In the genomic region with DNA sequence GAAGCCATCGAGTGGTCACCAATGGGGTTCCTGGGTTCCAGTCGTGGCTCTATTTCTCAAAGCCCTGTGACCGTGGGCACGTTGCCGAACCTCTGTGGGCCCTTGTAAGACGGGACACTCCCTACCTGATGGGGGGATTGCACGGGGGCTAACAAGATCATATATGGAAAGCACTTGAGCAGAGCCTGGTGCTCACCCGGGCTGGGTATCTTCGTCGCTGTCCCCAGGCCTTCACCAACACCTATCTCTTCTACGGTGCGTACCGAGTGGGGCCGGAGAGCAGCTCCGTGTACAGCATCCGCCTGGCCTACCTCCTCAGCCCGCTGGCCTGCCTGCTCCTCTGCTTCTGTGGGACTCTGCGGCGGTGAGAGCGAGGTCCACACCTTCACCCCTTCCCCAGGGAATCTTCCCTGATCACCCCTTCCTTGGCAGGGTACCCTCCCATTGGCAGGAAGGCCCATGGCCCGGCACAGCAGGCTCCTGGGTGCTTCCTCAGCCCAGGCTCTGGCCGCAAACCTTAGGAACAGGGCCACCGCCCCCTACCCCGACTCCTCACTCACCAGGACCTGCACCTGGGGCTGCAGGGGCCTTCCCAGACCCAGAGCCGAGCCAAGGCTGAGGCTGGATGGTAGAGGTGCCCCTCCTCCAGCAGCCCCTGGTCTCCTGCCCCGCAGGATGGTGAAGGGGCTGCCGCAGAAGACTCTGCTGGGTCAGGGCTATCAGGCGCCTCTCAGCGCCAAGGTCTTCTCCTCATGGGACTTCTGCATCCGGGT, we compare ENCODE assay signal across 14 cellular contexts. TPM values are rescaled to one million over a fixed set of nuclear protein-coding genes. Genes with fewer than 3 reads are reported as not detected.
DNase-seq lines count a peak whose midpoint lies in the region; ATAC-seq and TF ChIP-seq lines count a peak whose summit lies in the region.
"Had no signal": no experiment of that assay in that cellular context is flagged by ENCODE, and none has a peak within 500 bp of the region (broad histone marks: within the 10 kb centered on the region; RNA-seq: fewer than 3 reads in every experiment).

No MANE protein-coding gene starts in this region.

- no peaks in the 10 kb centered on the region for H3K27me3 ChIP-seq in ovary
- H3K27me3 ChIP-seq: MG63 had no signal

- no peak for TF ChIP-seq EP300 in ovary (IDR thresholded peaks at IDR 0.05)

- CTCF ChIA-PET in activated naive CD4-positive, alpha-beta T cell treated with anti-CD3 and anti-CD28 coated beads, Interleukin-2, amount 10 ng/mL, durations not matched to agents 7 days and 5 days (lab: Charles Lee), result interaction anchor here (0.6 to 8.0 kb wide), 4 partner anchors 10 to 206 kb away, joined by 4 to 113 read pairs (median 56); a partner anchor contains a TSS

- TF ChIP-seq CTCF in VCaP (conservative IDR thresholded peaks at IDR 0.05) (no peak), ovary (IDR thresholded peaks at IDR 0.05) (no peak)

- H3K9me3 Mint-ChIP-seq in activated naive CD4-positive, alpha-beta T cell treated with anti-CD3 and anti-CD28 coated beads, Interleukin-2, amount 10 ng/mL, durations not matched to agents 7 days and 5 days, result no peaks in the 10 kb centered on the region
- H3K9me3 Mint-ChIP-seq in activated naive CD4-positive, alpha-beta T cell treated with anti-CD3 and anti-CD28 coated beads, Interleukin-2, amount 50 U/mL, for 72 hours, result no peaks in the 10 kb centered on the region
- no peaks in the 10 kb centered on the region for H3K9me3 Mint-ChIP-seq in dendritic cell treated with granulocyte-macrophage colony-stimulating factor and Interleukin-4, amounts not matched to agents 40 ng/mL and 50 ng/mL, for 4 days

- no peak for TF ChIP-seq POLR2A in ovary (IDR thresholded peaks at IDR 0.05)

- intact Hi-C loops in dendritic cell treated with granulocyte-macrophage colony-stimulating factor and Interleukin-4, amounts not matched to agents 40 ng/mL and 50 ng/mL, for 4 days (cut with micrococcal nuclease), result loop anchor here (5.0 kb wide), 1 partner anchor 39 kb away; no protein-coding TSS in a partner anchor
- intact Hi-C loops in ovary (cut with DNase I), result no loop called here

- H3K27ac Mint-ChIP-seq in activated naive CD4-positive, alpha-beta T cell treated with anti-CD3 and anti-CD28 coated beads, Interleukin-2, amount 10 ng/mL, durations not matched to agents 7 days and 5 days, result peak overlapping the region; percentile 85
- H3K27ac Mint-ChIP-seq in activated naive CD4-positive, alpha-beta T cell treated with anti-CD3 and anti-CD28 coated beads, Interleukin-2, amount 50 U/mL, for 72 hours, result no peak overlapping the region
- peak overlapping the region; percentile 80 for H3K27ac Mint-ChIP-seq in dendritic cell treated with granulocyte-macrophage colony-stimulating factor and Interleukin-4, amounts not matched to agents 40 ng/mL and 50 ng/mL, for 4 days

- ATAC-seq in activated naive CD4-positive, alpha-beta T cell treated with anti-CD3 and anti-CD28 coated beads, Interleukin-2, amount 50 U/mL, for 72 hours, result no peak

- no peaks in the 10 kb centered on the region for H3K4me1 ChIP-seq in ovary (ENCODE audit: insufficient read depth)

- 87 to 90% (median 90%) methylated on average over 30 of the region's 30 CpGs for WGBS in ovary, 3 donors

- H3K36me3 ChIP-seq in ovary, result no peaks in the 10 kb centered on the region
- H3K36me3 ChIP-seq: MG63 had no signal

- DNase-seq in activated naive CD4-positive, alpha-beta T cell treated with anti-CD3 and anti-CD28 coated beads, Interleukin-2, amount 10 ng/mL, durations not matched to agents 7 days and 5 days, result no peak
- no peak for DNase-seq in activated naive CD4-positive, alpha-beta T cell treated with anti-CD3 and anti-CD28 coated beads, Interleukin-2, amount 50 U/mL, for 72 hours (ENCODE audit: low spot score in 2 of 2)
- no peak for DNase-seq in substantia nigra (lab: John Stamatoyannopoulos, UW)
- DNase-seq in ovary, result no peak
- no peak for DNase-seq in NCI-H2171 treated with DMSO at 0.1 percent for 48 hours (lab: John Stamatoyannopoulos, UW)
- no peak for DNase-seq in central memory CD4-positive, alpha-beta T cell
- DNase-seq: EL, MG63, retina had no signal

- H3K4me3 Mint-ChIP-seq in activated naive CD4-positive, alpha-beta T cell treated with anti-CD3 and anti-CD28 coated beads, Interleukin-2, amount 10 ng/mL, durations not matched to agents 7 days and 5 days, result peak overlapping the region; percentile 79
- H3K4me3 Mint-ChIP-seq in dendritic cell treated with granulocyte-macrophage colony-stimulating factor and Interleukin-4, amounts not matched to agents 40 ng/mL and 50 ng/mL, for 4 days, result no peak overlapping the region

- H3K36me3 Mint-ChIP-seq in activated naive CD4-positive, alpha-beta T cell treated with anti-CD3 and anti-CD28 coated beads, Interleukin-2, amount 10 ng/mL, durations not matched to agents 7 days and 5 days, result peaks cover 64% of the 10 kb centered on the region
- H3K36me3 Mint-ChIP-seq in activated naive CD4-positive, alpha-beta T cell treated with anti-CD3 and anti-CD28 coated beads, Interleukin-2, amount 50 U/mL, for 72 hours, result peaks cover 36 to 43% of the 10 kb centered on the region in 2 donors
- peaks cover 69% of the 10 kb centered on the region for H3K36me3 Mint-ChIP-seq in dendritic cell treated with granulocyte-macrophage colony-stimulating factor and Interleukin-4, amounts not matched to agents 40 ng/mL and 50 ng/mL, for 4 days (ENCODE audit: low read depth)

- H3K27ac ChIP-seq in VCaP (peak overlapping the region; percentile 93), substantia nigra (ENCODE audit: low read depth, low read length, poor library complexity, severe bottlenecking) (peak overlapping the region; percentile 59), ovary (no peak overlapping the region)
- H3K27ac ChIP-seq: epithelial cell of prostate had no signal

- H3K27me3 Mint-ChIP-seq in activated naive CD4-positive, alpha-beta T cell treated with anti-CD3 and anti-CD28 coated beads, Interleukin-2, amount 10 ng/mL, durations not matched to agents 7 days and 5 days, result peaks cover 4% of the 10 kb centered on the region
- H3K27me3 Mint-ChIP-seq in dendritic cell treated with granulocyte-macrophage colony-stimulating factor and Interleukin-4, amounts not matched to agents 40 ng/mL and 50 ng/mL, for 4 days, result peaks cover 3% of the 10 kb centered on the region

- no peak overlapping the region for H3K4me3 ChIP-seq in ovary
- H3K4me3 ChIP-seq: MG63 had no signal

- no peaks in the 10 kb centered on the region for H3K9me3 ChIP-seq in ovary
- H3K9me3 ChIP-seq: MG63 had no signal

- peaks cover 64% of the 10 kb centered on the region for H3K4me1 Mint-ChIP-seq in activated naive CD4-positive, alpha-beta T cell treated with anti-CD3 and anti-CD28 coated beads, Interleukin-2, amount 10 ng/mL, durations not matched to agents 7 days and 5 days
- peaks cover 85% of the 10 kb centered on the region for H3K4me1 Mint-ChIP-seq in dendritic cell treated with granulocyte-macrophage colony-stimulating factor and Interleukin-4, amounts not matched to agents 40 ng/mL and 50 ng/mL, for 4 days (ENCODE audit: low read depth)

RNA-seq across cellular contexts. Expression of a gene that starts 2.8 kb away (rescaled TPM):
- total RNA-seq in activated naive CD4-positive, alpha-beta T cell treated with anti-CD3 and anti-CD28 coated beads, Interleukin-2, amount 50 U/mL, for 72 hours, result 100 to 1,000 TPM; 165 to 187 TPM
- 1 to 10 TPM; 1.1 to 4.2 (median 2.4) TPM for total RNA-seq in ovary
- 1 to 10 TPM in 1 of 2 donors, under 1 TPM in 1; 0.94 to 2.9 TPM for polyA plus RNA-seq in ovary

RNA-seq across cellular contexts. Expression of a gene that starts 4.8 kb away (rescaled TPM):
- 100 to 1,000 TPM; 165 to 233 TPM for total RNA-seq in activated naive CD4-positive, alpha-beta T cell treated with anti-CD3 and anti-CD28 coated beads, Interleukin-2, amount 50 U/mL, for 72 hours
- total RNA-seq in ovary, result 10 to 100 TPM in 4 of 7 donors, 1 to 10 TPM in 3; 7.2 to 26.8 (median 17.4) TPM
- polyA plus RNA-seq in ovary, result 1 to 10 TPM; 1.2 to 7.2 TPM

RNA-seq across cellular contexts. Expression of a gene that starts 12.8 kb away (rescaled TPM):
- total RNA-seq in activated naive CD4-positive, alpha-beta T cell treated with anti-CD3 and anti-CD28 coated beads, Interleukin-2, amount 50 U/mL, for 72 hours, result not detected
- 1 to 10 TPM in 1 of 7 donors, under 1 TPM in 1, not detected in 5; 0.10 to 1.8 TPM for total RNA-seq in ovary
- under 1 TPM in 1 of 2 donors, not detected in 1; 0.11 TPM for polyA plus RNA-seq in ovary
- total RNA-seq: NCI-H460, SK-MEL-5 had no signal

RNA-seq across cellular contexts. Expression of a gene that starts 35.0 kb away (rescaled TPM):
- total RNA-seq in activated naive CD4-positive, alpha-beta T cell treated with anti-CD3 and anti-CD28 coated beads, Interleukin-2, amount 50 U/mL, for 72 hours, result 10 to 100 TPM; 84.0 to 92.7 TPM
- total RNA-seq in ovary, result 10 to 100 TPM; 25.2 to 88.7 (median 45.8) TPM
- polyA plus RNA-seq in ovary, result 10 to 100 TPM; 11.9 to 51.5 TPM

RNA-seq across cellular contexts. Expression of a gene that starts 53.5 kb away (rescaled TPM):
- total RNA-seq in activated naive CD4-positive, alpha-beta T cell treated with anti-CD3 and anti-CD28 coated beads, Interleukin-2, amount 50 U/mL, for 72 hours, result 100 to 1,000 TPM; 129 to 234 TPM
- 1 to 10 TPM in 4 of 7 donors, under 1 TPM in 3; 0.35 to 4.9 (median 1.4) TPM for total RNA-seq in ovary
- 1 to 10 TPM in 1 of 2 donors, under 1 TPM in 1; 0.65 to 1.4 TPM for polyA plus RNA-seq in ovary

Comparison
In these comparisons a context has a peak if more than half of its experiments do, and no peak if none do; other contexts are left out.
1. H3K27ac Mint-ChIP-seq: peak in activated naive CD4-positive, alpha-beta T cell treated with anti-CD3 and anti-CD28 coated beads, Interleukin-2, amount 10 ng/mL, durations not matched to agents 7 days and 5 days (single experiment) and dendritic cell treated with granulocyte-macrophage colony-stimulating factor and Interleukin-4, amounts not matched to agents 40 ng/mL and 50 ng/mL, for 4 days (single experiment); none in activated naive CD4-positive, alpha-beta T cell treated with anti-CD3 and anti-CD28 coated beads, Interleukin-2, amount 50 U/mL, for 72 hours (0 of 2).
2. H3K27ac ChIP-seq: peak in VCaP (single experiment) and substantia nigra (single experiment); none in ovary (0 of 2).
3. RNA of a gene that starts 2.8 kb away (total RNA-seq): 165 to 187 TPM in activated naive CD4-positive, alpha-beta T cell treated with anti-CD3 and anti-CD28 coated beads, Interleukin-2, amount 50 U/mL, for 72 hours; 1.1 to 4.2 TPM in ovary; every median in the first group is over 10 times any median in the second.
4. RNA of a gene that starts 4.8 kb away (total RNA-seq): 165 to 233 TPM in activated naive CD4-positive, alpha-beta T cell treated with anti-CD3 and anti-CD28 coated beads, Interleukin-2, amount 50 U/mL, for 72 hours; 7.2 to 26.8 TPM in ovary; every median in the first group is over 4 times any median in the second.